Comparison of ENCODE assay signal across 23 cellular contexts in genomic region chr9:130815242-130815808, GRCh38. TPM values are rescaled to one million over a fixed set of nuclear protein-coding genes. Genes with fewer than 3 reads are reported as not detected.
A peak's percentile ranks its signal among the peaks of the same experiment; 100 is the strongest.
DNase-seq lines count a peak whose midpoint lies in the region; ATAC-seq and TF ChIP-seq lines count a peak whose summit lies in the region.
"Had no signal": no experiment of that assay in that cellular context is flagged by ENCODE, and none has a peak within 500 bp of the region (broad histone marks: within the 10 kb centered on the region; RNA-seq: fewer than 3 reads in every experiment).

No MANE protein-coding gene starts in this region.

- no peak for TF ChIP-seq CTCF in OCI-LY3 (IDR thresholded peaks at IDR 0.05; ENCODE audit: low read depth, low read length)
- TF ChIP-seq CTCF in WTC11 (IDR thresholded peaks at IDR 0.05): no peak
- TF ChIP-seq CTCF in esophagus muscularis mucosa (IDR thresholded peaks at IDR 0.05): no peak
- no peak for TF ChIP-seq CTCF in neural progenitor cell (IDR thresholded peaks at IDR 0.05)
- no peak for TF ChIP-seq CTCF in gastrocnemius medialis (IDR thresholded peaks at IDR 0.05 in 4 of 5, conservative IDR thresholded peaks at IDR 0.05 in 1 of 5)

- H3K9me3 ChIP-seq in OCI-LY3 (ENCODE audit: insufficient read depth, low read length) (peaks cover 12% of the 10 kb centered on the region; the same call in 1 of the 2 replicates), esophagus muscularis mucosa (no peaks in the 10 kb centered on the region), neural progenitor cell (ENCODE audit: low read depth) (peaks cover 4% of the 10 kb centered on the region), gastrocnemius medialis (no peaks in the 10 kb centered on the region)
- H3K9me3 ChIP-seq: lower lobe of right lung, Peyer's patch had no signal

- H2AFZ ChIP-seq in OCI-LY3 (ENCODE audit: low read depth, low read length) (no peak overlapping the region), neural progenitor cell (replicated peaks) (no peak overlapping the region)

- H3K4me3 Mint-ChIP-seq in WTC11: no peak overlapping the region
- no peak overlapping the region for H3K4me3 Mint-ChIP-seq in neural progenitor cell
- no peak overlapping the region for H3K4me3 Mint-ChIP-seq in activated T-cell treated with anti-CD3 and anti-CD28 coated beads, Interleukin-2, amount 50 U/mL, for 72 hours
- H3K4me3 Mint-ChIP-seq: activated CD8-positive, alpha-beta memory T cell treated with anti-CD3 and anti-CD28 coated beads, Interleukin-2, amount 10 ng/mL, durations not matched to agents 7 days and 5 days had no signal

- whole genome bisulfite sequencing in esophagus muscularis mucosa: 54% methylated on average over 9 of the region's 9 CpGs

- H3K27ac Mint-ChIP-seq in WTC11 (peak overlapping the region; percentile 79), neural progenitor cell (peak overlapping the region; percentile 90)
- H3K27ac Mint-ChIP-seq in activated T-cell treated with anti-CD3 and anti-CD28 coated beads, Interleukin-2, amount 50 U/mL, for 72 hours: no peak overlapping the region
- H3K27ac Mint-ChIP-seq: activated CD8-positive, alpha-beta memory T cell treated with anti-CD3 and anti-CD28 coated beads, Interleukin-2, amount 10 ng/mL, durations not matched to agents 7 days and 5 days; activated naive CD4-positive, alpha-beta T cell treated with anti-CD3 and anti-CD28 coated beads, Interleukin-2, amount 50 U/mL, for 72 hours had no signal

- H3K79me2 ChIP-seq in OCI-LY3 (ENCODE audit: low read length) (no peaks in the 10 kb centered on the region), neural progenitor cell (ENCODE audit: low read depth) (peaks cover 26% of the 10 kb centered on the region)

- H3K36me3 Mint-ChIP-seq in WTC11 (peaks cover 8% of the 10 kb centered on the region), neural progenitor cell (peaks cover 4% of the 10 kb centered on the region)
- H3K36me3 Mint-ChIP-seq in activated T-cell treated with anti-CD3 and anti-CD28 coated beads, Interleukin-2, amount 50 U/mL, for 72 hours (ENCODE audit: insufficient read depth in 2 of 2): peaks cover 1 to 16% of the 10 kb centered on the region in 2 donors

- TF ChIP-seq POLR2A in esophagus muscularis mucosa (IDR thresholded peaks at IDR 0.05; ENCODE audit: low read depth) (no peak), gastrocnemius medialis (IDR thresholded peaks at IDR 0.05) (no peak)

- POLR2A ChIA-PET in WTC11 (lab: Charles Lee): no interaction called here

- ATAC-seq in WTC11 (no peak), gastrocnemius medialis (no peak), GM18867 (IDR thresholded peaks at IDR 0.05; ENCODE audit: unreplicated experiment) (no peak)
- no peak for ATAC-seq in activated T-cell treated with anti-CD3 and anti-CD28 coated beads, Interleukin-2, amount 50 U/mL, for 72 hours (replicated peaks in 1 of 2)
- ATAC-seq: activated CD8-positive, alpha-beta memory T cell treated with anti-CD3 and anti-CD28 coated beads, Interleukin-2, amount 10 ng/mL, durations not matched to agents 7 days and 5 days; lower lobe of right lung had no signal

- intact Hi-C loops in esophagus muscularis mucosa (cut with DNase I): no loop called here
- intact Hi-C loops in gastrocnemius medialis (cut with DNase I; ENCODE audit: low total_unique reads): no loop called here

- H3K36me3 ChIP-seq in OCI-LY3 (replicated peaks; ENCODE audit: low read depth, low read length) (peaks cover 5% of the 10 kb centered on the region), esophagus muscularis mucosa (no peaks in the 10 kb centered on the region), neural progenitor cell (no peaks in the 10 kb centered on the region), gastrocnemius medialis (no peaks in the 10 kb centered on the region)
- H3K36me3 ChIP-seq: lower lobe of right lung, Peyer's patch, thoracic aorta had no signal

- no peak for TF ChIP-seq EP300 in esophagus muscularis mucosa (IDR thresholded peaks at IDR 0.05)

- H3K27me3 Mint-ChIP-seq in WTC11 (ENCODE audit: low read depth) (no peaks in the 10 kb centered on the region), neural progenitor cell (ENCODE audit: insufficient read depth, low read depth) (no peaks in the 10 kb centered on the region)
- H3K27me3 Mint-ChIP-seq in activated T-cell treated with anti-CD3 and anti-CD28 coated beads, Interleukin-2, amount 50 U/mL, for 72 hours (ENCODE audit: low read depth): no peaks in the 10 kb centered on the region
- H3K27me3 Mint-ChIP-seq: activated CD8-positive, alpha-beta memory T cell treated with anti-CD3 and anti-CD28 coated beads, Interleukin-2, amount 10 ng/mL, durations not matched to agents 7 days and 5 days had no signal

- H3K4me1 Mint-ChIP-seq in WTC11 (peaks cover 12% of the 10 kb centered on the region), neural progenitor cell (peaks cover 7% of the 10 kb centered on the region)
- H3K4me1 Mint-ChIP-seq in activated T-cell treated with anti-CD3 and anti-CD28 coated beads, Interleukin-2, amount 50 U/mL, for 72 hours (ENCODE audit: low read depth): peaks cover 18% of the 10 kb centered on the region

- H3K9me3 Mint-ChIP-seq in WTC11: peaks cover 12% of the 10 kb centered on the region
- peaks cover 14% of the 10 kb centered on the region for H3K9me3 Mint-ChIP-seq in neural progenitor cell
- H3K9me3 Mint-ChIP-seq in activated T-cell treated with anti-CD3 and anti-CD28 coated beads, Interleukin-2, amount 50 U/mL, for 72 hours: peaks cover 6 to 8% of the 10 kb centered on the region in 2 donors

- no peak overlapping the region for H3K9ac ChIP-seq in OCI-LY3 (ENCODE audit: low read length)
- H3K9ac ChIP-seq in neural progenitor cell: no peak overlapping the region
- H3K9ac ChIP-seq: KMS-11 had no signal

- no peaks in the 10 kb centered on the region for H3F3A ChIP-seq in neural progenitor cell (ENCODE audit: low read depth)

- H3K4me2 ChIP-seq in OCI-LY3 (ENCODE audit: low read length) (no peak overlapping the region), neural progenitor cell (no peak overlapping the region)
- H3K4me2 ChIP-seq: KMS-11 had no signal

- DNase-seq in WTC11 (ENCODE audit: low spot score) (no peak), esophagus muscularis mucosa (ENCODE audit: extremely low spot score) (no peak), neural progenitor cell (ENCODE audit: low spot score) (no peak), GM19240 (ENCODE audit: insufficient read length, low spot score) (no peak), gastrocnemius medialis (no peak)
- no peak for DNase-seq in activated T-cell treated with anti-CD3 and anti-CD28 coated beads, Interleukin-2, amount 50 U/mL, for 72 hours
- DNase-seq: activated CD4-positive, alpha-beta T cell treated with anti-CD3 and anti-CD28 coated beads, Interleukin-2, amount 50 U/mL, for 1 hour; activated CD8-positive, alpha-beta memory T cell treated with anti-CD3 and anti-CD28 coated beads, Interleukin-2, amount 10 ng/mL, durations not matched to agents 7 days and 5 days; anterior cingulate cortex; C1 segment of cervical spinal cord; DND-41; effector CD4-positive, alpha-beta T cell; H7; lower lobe of right lung; NCI-H187; NCI-H526 treated with DMSO at 0.1 percent for 48 hours; Peyer's patch; T-helper 2 cell had no signal

- CTCF ChIA-PET in WTC11 (lab: Charles Lee): no interaction called here

- H3K27ac ChIP-seq in OCI-LY3 (ENCODE audit: low read length) (peak overlapping the region; percentile 84; the same call in 1 of the 2 replicates), esophagus muscularis mucosa (replicated peaks in 1 of 4) (peak overlapping the region; percentile 38 to 68 (median 61)), neural progenitor cell (no peak overlapping the region), gastrocnemius medialis (no peak overlapping the region)
- H3K27ac ChIP-seq: KMS-11, lower lobe of right lung, Peyer's patch, thoracic aorta had no signal

- H4K20me1 ChIP-seq in OCI-LY3 (ENCODE audit: insufficient read depth, low read length) (no peaks in the 10 kb centered on the region), neural progenitor cell (ENCODE audit: low read depth) (no peaks in the 10 kb centered on the region)

- peaks cover 16% of the 10 kb centered on the region for H3K4me1 ChIP-seq in OCI-LY3 (ENCODE audit: low read length)
- H3K4me1 ChIP-seq in esophagus muscularis mucosa: peaks cover 0 to 29% (median 21%) of the 10 kb centered on the region in 4 donors
- no peaks in the 10 kb centered on the region for H3K4me1 ChIP-seq in neural progenitor cell
- no peaks in the 10 kb centered on the region for H3K4me1 ChIP-seq in gastrocnemius medialis
- H3K4me1 ChIP-seq: lower lobe of right lung, Peyer's patch had no signal

- in situ Hi-C loops in gastrocnemius medialis (cut with MboI; ENCODE audit: low sequenced_read_pairs in 4 of 4): no loop called here

- no peaks in the 10 kb centered on the region for H3K27me3 ChIP-seq in OCI-LY3 (ENCODE audit: low read depth, low read length)
- H3K27me3 ChIP-seq in esophagus muscularis mucosa: no peaks in the 10 kb centered on the region
- H3K27me3 ChIP-seq in neural progenitor cell: no peaks in the 10 kb centered on the region
- no peaks in the 10 kb centered on the region for H3K27me3 ChIP-seq in gastrocnemius medialis
- H3K27me3 ChIP-seq: Peyer's patch had no signal

- H3K4me3 ChIP-seq in OCI-LY3 (ENCODE audit: low read length) (no peak overlapping the region), esophagus muscularis mucosa (no peak overlapping the region), neural progenitor cell (no peak overlapping the region), gastrocnemius medialis (no peak overlapping the region)
- H3K4me3 ChIP-seq: lower lobe of right lung, Peyer's patch, thoracic aorta had no signal

TF ChIP-seq in WTC11, 78 proteins besides CTCF, POLR2A, EP300 and RAD21 (continues in another document):
- TF ChIP-seq ZBTB21 (CRISPR knock-in tag; IDR thresholded peaks at IDR 0.05; ENCODE audit: borderline replicate concordance): no peak
- no peak for TF ChIP-seq MXD4 (CRISPR knock-in tag; IDR thresholded peaks at IDR 0.05; ENCODE audit: borderline replicate concordance)

RNA-seq across cellular contexts. Expression of gene ABL1, which starts 19.7 kb away (rescaled TPM):
- 87.5 to 104 TPM (median 89.1 TPM) in 3 replicates for total RNA-seq in WTC11 (2021)
- 100 to 1,000 TPM in 3 of 4 donors, 10 to 100 TPM in 1; 90.9 to 151 (median 133) TPM for total RNA-seq in esophagus muscularis mucosa
- total RNA-seq in neural progenitor cell (ENCODE audit: low replicate concordance): 38.4 and 74.0 TPM in 2 replicates
- 10 to 100 TPM; 36.5 to 39.9 TPM for total RNA-seq in activated T-cell treated with anti-CD3 and anti-CD28 coated beads, Interleukin-2, amount 50 U/mL, for 72 hours
- total RNA-seq in gastrocnemius medialis: 10 to 100 TPM; 22.8 to 55.5 (median 28.5) TPM

Comparison
In these comparisons a context has a peak if more than half of its experiments do, and no peak if none do; other contexts are left out.
1. H3K27ac ChIP-seq: peak in OCI-LY3 (single experiment) and esophagus muscularis mucosa (4 of 4); none in neural progenitor cell (single experiment) and gastrocnemius medialis (0 of 4).